27 cellular contexts compared by ENCODE assay signal in genomic region chr1:8583031-8583430, GRCh38.
DNase-seq lines count a peak whose midpoint lies in the region; ATAC-seq, FAIRE-seq and TF ChIP-seq lines count a peak whose summit lies in the region.
"Had no signal": no experiment of that assay in that cellular context is flagged by ENCODE, and none has a peak within 500 bp of the region (broad histone marks: within the 10 kb centered on the region; RNA-seq: fewer than 3 reads in every experiment).

No MANE protein-coding gene starts in this region.

- H3K56ac ChIP-seq in IMR-90 (ENCODE audit: extremely low read depth, insufficient read depth, low read length) = no peak overlapping the region

- no peaks in the 10 kb centered on the region for H3K9me3 Mint-ChIP-seq in endodermal cell
- H3K9me3 Mint-ChIP-seq: CD4-positive, CD25-positive, alpha-beta regulatory T cell had no signal

- H3K27me3 Mint-ChIP-seq in endodermal cell (ENCODE audit: insufficient read depth) = no peaks in the 10 kb centered on the region
- H3K27me3 Mint-ChIP-seq: CD4-positive, CD25-positive, alpha-beta regulatory T cell had no signal

- POLR2A ChIA-PET in IMR-90 (lab: Charles Lee; ENCODE audit: unreplicated experiment) (no interaction called here), HEK293T (lab: Yijun Ruan, JAX) (interaction anchor here (0.7 kb wide), 1 partner anchor 286 kb away, joined by 3 read pairs; no protein-coding TSS in a partner anchor)

- FAIRE-seq in GM12891 (lab: Jason Lieb, UNC) = peak; percentile 33
- FAIRE-seq: H1, HepG2 had no signal

- H2AK5ac ChIP-seq in IMR-90 (ENCODE audit: low read depth, low read length) = no peak overlapping the region

- H3K27me3 ChIP-seq in IMR-90 (ENCODE audit: control insufficient read depth, insufficient read depth, low read length) (no peaks in the 10 kb centered on the region), endodermal cell (ENCODE audit: control insufficient read depth, insufficient read depth, low read length, poor library complexity, severe bottlenecking) (no peaks in the 10 kb centered on the region), parathyroid adenoma (ENCODE audit: control insufficient read depth, insufficient read depth, low read length) (no peaks in the 10 kb centered on the region)
- H3K27me3 ChIP-seq: BLaER1, SJCRH30 had no signal

- H3K4me2 ChIP-seq in IMR-90 (ENCODE audit: low read depth, low read length) (no peak overlapping the region), parathyroid adenoma (ENCODE audit: low read length) (no peak overlapping the region)
- H3K4me2 ChIP-seq: BLaER1 had no signal

- intact Hi-C loops in IMR-90 (cut with micrococcal nuclease) = no loop called here

- peaks cover 9% of the 10 kb centered on the region for H3K9me1 ChIP-seq in IMR-90 (ENCODE audit: insufficient read depth, low read length)

- peaks cover 29 to 61% of the 10 kb centered on the region in 2 experiments for H3K79me1 ChIP-seq in IMR-90 (ENCODE audit: low read depth in 1 of 2, low read length in 2 of 2)

- peak overlapping the region; percentile 2 for H3K27ac Mint-ChIP-seq in endodermal cell
- H3K27ac Mint-ChIP-seq: CD4-positive, CD25-positive, alpha-beta regulatory T cell had no signal

- H2BK5ac ChIP-seq in IMR-90 (ENCODE audit: low read depth, low read length, poor library complexity, severe bottlenecking) = no peak overlapping the region

- dilution Hi-C loops in IMR-90 (cut with HindIII; ENCODE audit: low sequenced_read_pairs, unreplicated experiment) = no loop called here

- H3K4me3 ChIP-seq in IMR-90 (ENCODE audit: insufficient read depth, low read depth, low read length) (no peak overlapping the region), endodermal cell (ENCODE audit: low read length) (no peak overlapping the region), parathyroid adenoma (ENCODE audit: low read depth, low read length) (no peak overlapping the region)
- H3K4me3 ChIP-seq: BLaER1, SJCRH30 had no signal

- H3K23ac ChIP-seq in IMR-90 (ENCODE audit: low read depth, low read length) = 0 out of 2 replicates have a peak overlapping the region, but pooled peaks have one; percentile 65

- H2BK15ac ChIP-seq in IMR-90 (ENCODE audit: low read depth, low read length) = no peak overlapping the region

- no peak for ATAC-seq in IMR-90 (ENCODE audit: low read depth)
- no peak for ATAC-seq in esophagus mucosa
- ATAC-seq in GM19035 (IDR thresholded peaks at IDR 0.05; ENCODE audit: unreplicated experiment) = no peak
- ATAC-seq: HCT116, HepG2, PC-3, SK-N-SH treated with all-trans-retinoic acid at 6 μM for 48 hours had no signal

- DNase-seq in GM12891 (ENCODE audit: insufficient read length, low spot score) (no peak), IMR-90 (no peak), endodermal cell (no peak), NCI-H1417 treated with DMSO at 0.1 percent for 48 hours (lab: John Stamatoyannopoulos, UW) (no peak), HEK293T (ENCODE audit: extremely low spot score) (no peak)
- DNase-seq: CD4-positive, CD25-positive, alpha-beta regulatory T cell; DMS153; DND-41; KBM-7; MV-4-11; NCI-H1105; NCI-H146; NCI-H2029; NCI-H446; NCI-H524 treated with DMSO at 0.1 percent for 48 hours; NCI-H774; NK-92 treated with Interleukin-12 subunit alpha and Interleukin-12 subunit beta, amount 100 ng/mL, for 24 hours; PC-3; SJCRH30 had no signal

- no peak for TF ChIP-seq CTCF in IMR-90 (conservative IDR thresholded peaks at IDR 0.05; ENCODE audit: low read depth, low read length)
- TF ChIP-seq CTCF in endodermal cell (conservative IDR thresholded peaks at IDR 0.05) = no peak
- TF ChIP-seq CTCF in parathyroid adenoma (IDR thresholded peaks at IDR 0.05) = no peak

- TF ChIP-seq POLR2A in GM12891 (IDR thresholded peaks at IDR 0.05; ENCODE audit: low read depth, low read length) = no peak
- no peak for TF ChIP-seq POLR2A in IMR-90 (IDR thresholded peaks at IDR 0.05; ENCODE audit: low read depth, low read length)

- no peak overlapping the region for H3K4me3 Mint-ChIP-seq in endodermal cell
- H3K4me3 Mint-ChIP-seq: CD4-positive, CD25-positive, alpha-beta regulatory T cell had no signal

- H2AK9ac ChIP-seq in IMR-90 (replicated peaks; ENCODE audit: low read depth, low read length, poor library complexity) = no peak overlapping the region

- H2BK120ac ChIP-seq in IMR-90 (ENCODE audit: low read depth, low read length) = no peak overlapping the region

- H4K91ac ChIP-seq in IMR-90 (ENCODE audit: insufficient read depth, low read depth, low read length) = no peak overlapping the region

- H3K9ac ChIP-seq in IMR-90 (ENCODE audit: low read depth, low read length) (no peak overlapping the region), endodermal cell (ENCODE audit: extremely low read depth, low read length, poor library complexity, severe bottlenecking) (no peak overlapping the region), parathyroid adenoma (no peak overlapping the region)
- H3K9ac ChIP-seq: BLaER1 had no signal

- H3K36me3 ChIP-seq in IMR-90 (ENCODE audit: control insufficient read depth, insufficient read depth, low read length) = 0 out of 2 replicates have a peak, but pooled peaks cover 2% of the 10 kb centered on the region
- peaks cover 42% of the 10 kb centered on the region for H3K36me3 ChIP-seq in endodermal cell (ENCODE audit: control insufficient read depth, insufficient read depth, low read length)
- H3K36me3 ChIP-seq in parathyroid adenoma (ENCODE audit: control insufficient read depth, insufficient read depth, low read length) = no peaks in the 10 kb centered on the region
- H3K36me3 ChIP-seq: SJCRH30 had no signal

- no TSS peak for BruUV-seq in IMR-90 (replicated peaks; lab: Mats Ljungman, UMichigan)

- H4K8ac ChIP-seq in IMR-90 (ENCODE audit: low read depth in 2 of 2, low read length in 2 of 2) = no peak overlapping the region

- H3K36me3 Mint-ChIP-seq in endodermal cell (ENCODE audit: low read depth) = peaks cover 21% of the 10 kb centered on the region

- H3K4me1 Mint-ChIP-seq in endodermal cell = peaks cover 51% of the 10 kb centered on the region

- peaks cover 32% of the 10 kb centered on the region for H4K20me1 ChIP-seq in IMR-90 (ENCODE audit: insufficient read depth, low read length)

- H3K9me3 ChIP-seq in IMR-90 (ENCODE audit: control insufficient read depth, insufficient read depth, low read length) = no peaks in the 10 kb centered on the region
- no peaks in the 10 kb centered on the region for H3K9me3 ChIP-seq in endodermal cell (ENCODE audit: control insufficient read depth, low read length)
- H3K9me3 ChIP-seq in parathyroid adenoma (ENCODE audit: control insufficient read depth, low read length) = no peaks in the 10 kb centered on the region
- H3K9me3 ChIP-seq: BLaER1, SJCRH30 had no signal

- in situ Hi-C loops in IMR-90 (cut with MboI; ENCODE audit: low sequenced_read_pairs) = no loop called here

- H3K4me1 ChIP-seq in IMR-90 (ENCODE audit: control insufficient read depth, insufficient read depth, low read length) (peaks cover 1% of the 10 kb centered on the region; the same call in 1 of the 2 replicates), endodermal cell (ENCODE audit: control insufficient read depth, insufficient read depth, low read length) (peaks cover 14% of the 10 kb centered on the region), parathyroid adenoma (no peaks in the 10 kb centered on the region)

- CTCF ChIA-PET in IMR-90 (lab: Yijun Ruan, JAX) (interaction anchor here (0.9 to 1.3 kb wide), 2 partner anchors 11 to 89 kb away, joined by 3 read pairs; no protein-coding TSS in a partner anchor), HEK293T (lab: Yijun Ruan, JAX) (interaction anchor here (1.0 kb wide), 1 partner anchor 8 kb away, joined by 3 read pairs; no protein-coding TSS in a partner anchor)

- H3K14ac ChIP-seq in IMR-90 (replicated peaks; ENCODE audit: low read depth, low read length) = no peak overlapping the region

- H3K27ac ChIP-seq in IMR-90 (ENCODE audit: insufficient read depth, low read length) (no peak overlapping the region), endodermal cell (ENCODE audit: low read depth, low read length) (no peak overlapping the region), parathyroid adenoma (peak overlapping the region; percentile 15)
- H3K27ac ChIP-seq: BLaER1, SJCRH30 had no signal

- H4K5ac ChIP-seq in IMR-90 (ENCODE audit: low read depth, low read length) = no peak overlapping the region

- no CpG with 5 or more reads among the region's 3 CpGs for WGBS in IMR-90 (ENCODE audit: extremely low coverage in 2 of 2, insufficient read length in 1 of 2), 2 experiments
- WGBS in endodermal cell (ENCODE audit: insufficient coverage in 1 of 2, insufficient read length in 1 of 2), 2 experiments = 92 to 95% methylated on average over 2 to 3 of the region's 3 CpGs

- H2BK20ac ChIP-seq in IMR-90 (ENCODE audit: low read depth, low read length) = no peak overlapping the region

- TF ChIP-seq RAD21 in IMR-90 (IDR thresholded peaks at IDR 0.05; ENCODE audit: low read length) = no peak

- peaks cover 9% of the 10 kb centered on the region for H3K79me2 ChIP-seq in parathyroid adenoma

- H3K18ac ChIP-seq in IMR-90 (ENCODE audit: low read depth, low read length) = no peak overlapping the region

- H2AFZ ChIP-seq in IMR-90 (replicated peaks; ENCODE audit: low read length, poor library complexity) (no peak overlapping the region), parathyroid adenoma (no peak overlapping the region)

- H3K4ac ChIP-seq in IMR-90 (ENCODE audit: low read depth, low read length) = no peak overlapping the region

TF ChIP-seq in GM12891, 5 proteins besides CTCF, POLR2A, EP300 and RAD21:
- no peak for TF ChIP-seq POU2F2 (IDR thresholded peaks at IDR 0.05; ENCODE audit: low read depth, low read length)
- TF ChIP-seq SPI1 (IDR thresholded peaks at IDR 0.05; ENCODE audit: low read depth, low read length) = no peak

TF ChIP-seq in IMR-90, 13 proteins besides CTCF, POLR2A, EP300 and RAD21 (continues in another document):
- TF ChIP-seq MXI1 (IDR thresholded peaks at IDR 0.05; ENCODE audit: borderline replicate concordance, low read depth, low read length) (no peak), CEBPB (IDR thresholded peaks at IDR 0.05; ENCODE audit: low read depth, low read length) (no peak), RCOR1 (IDR thresholded peaks at IDR 0.05; ENCODE audit: insufficient replicate concordance, low read length) (no peak), BHLHE40 (IDR thresholded peaks at IDR 0.05; ENCODE audit: low read depth, low read length) (no peak), CHD1 (IDR thresholded peaks at IDR 0.05; ENCODE audit: low read depth, low read length) (no peak)

TF ChIP-seq in HEK293T, 16 proteins besides CTCF, POLR2A, EP300 and RAD21:
- TF ChIP-seq FOXA1 (IDR thresholded peaks at IDR 0.05) = no peak
- no peak for TF ChIP-seq ELF4 (IDR thresholded peaks at IDR 0.05)
- TF ChIP-seq ARNT (IDR thresholded peaks at IDR 0.05) = no peak
- TF ChIP-seq LEF1 (IDR thresholded peaks at IDR 0.05; ENCODE audit: borderline replicate concordance) = no peak
